8 cellular contexts compared by ENCODE assay signal in genomic region chr16:56632160-56632847, GRCh38. TPM values are rescaled to one million over a fixed set of nuclear protein-coding genes. Genes with fewer than 3 reads are reported as not detected.
DNase-seq lines count a peak whose midpoint lies in the region; ATAC-seq and TF ChIP-seq lines count a peak whose summit lies in the region.

TSS of gene MT1M (plus strand) at chr16:56632659. CDS start at chr16:56632732, 73 bp downstream.

- peak within 1 kb of the TSS; percentile 50 for H3K4me3 Mint-ChIP-seq in endodermal cell
- H3K4me3 Mint-ChIP-seq in type B pancreatic cell, result peak within 1 kb of the TSS; percentile 85

- WGBS in endodermal cell (ENCODE audit: insufficient coverage in 1 of 2, insufficient read length in 1 of 2), 2 experiments, result 1% methylated on average over 12 to 60 of the region's 61 CpGs

- H4K20me1 ChIP-seq in PC-9 (ENCODE audit: insufficient read depth), result no peaks in the 10 kb centered on the region

- no peak within 1 kb of the TSS for H3K9ac ChIP-seq in endodermal cell (ENCODE audit: extremely low read depth, low read length, poor library complexity, severe bottlenecking)

- DNase-seq in Right ventricle myocardium inferior (ENCODE audit: missing footprints) (peak; percentile 86), cardiac septum (ENCODE audit: low spot score) (no peak), endodermal cell (peak; percentile 76), midbrain (lab: John Stamatoyannopoulos, UW) (peak; percentile 72), type B pancreatic cell (ENCODE audit: extremely low spot score, unreplicated experiment) (no peak), NCI-H1417 (lab: John Stamatoyannopoulos, UW) (no peak), PC-9 (no peak)
- DNase-seq in effector CD8-positive, alpha-beta T cell (lab: John Stamatoyannopoulos, UW), result no peak

- H3K27me3 ChIP-seq in endodermal cell (ENCODE audit: control insufficient read depth, insufficient read depth, low read length, poor library complexity, severe bottlenecking) (peaks cover 96% of the 10 kb centered on the region), PC-9 (ENCODE audit: insufficient read depth, low read depth) (no peaks in the 10 kb centered on the region)

- H3K4me3 ChIP-seq in endodermal cell (ENCODE audit: low read length) (peak within 1 kb of the TSS; percentile 67), PC-9 (no peak within 1 kb of the TSS)

- no peaks in the 10 kb centered on the region for H3K36me3 ChIP-seq in endodermal cell (ENCODE audit: control insufficient read depth, insufficient read depth, low read length)
- no peaks in the 10 kb centered on the region for H3K36me3 ChIP-seq in PC-9 (ENCODE audit: low read depth)

- H3F3A ChIP-seq in PC-9 (ENCODE audit: insufficient read depth, low read depth), result peaks cover 3% of the 10 kb centered on the region; the same call in 1 of the 2 replicates

- H3K4me1 Mint-ChIP-seq in endodermal cell (peaks cover 13% of the 10 kb centered on the region), type B pancreatic cell (ENCODE audit: unreplicated experiment) (peaks cover 7% of the 10 kb centered on the region)

- no peak within 1 kb of the TSS for H3K4me2 ChIP-seq in PC-9

- H3K4me1 ChIP-seq in endodermal cell (ENCODE audit: control insufficient read depth, insufficient read depth, low read length), result no peaks in the 10 kb centered on the region
- H3K4me1 ChIP-seq in PC-9 (replicated peaks; ENCODE audit: insufficient read depth), result peaks cover 11% of the 10 kb centered on the region

- H3K36me3 Mint-ChIP-seq in endodermal cell (ENCODE audit: low read depth) (no peaks in the 10 kb centered on the region), type B pancreatic cell (no peaks in the 10 kb centered on the region)

- no peaks in the 10 kb centered on the region for H3K9me3 Mint-ChIP-seq in endodermal cell
- H3K9me3 Mint-ChIP-seq in type B pancreatic cell, result no peaks in the 10 kb centered on the region

- no TSS peak for BruUV-seq in PC-9 (replicated peaks; lab: Mats Ljungman, UMichigan)

- no peaks in the 10 kb centered on the region for H3K79me2 ChIP-seq in PC-9 (ENCODE audit: low read depth)

- intact Hi-C loops in Right ventricle myocardium inferior (cut with DNase I) (loop anchor here (2.0 kb wide), 1 partner anchor 26 kb away; no protein-coding TSS in a partner anchor), cardiac septum (cut with DNase I) (no loop called here), PC-9 (cut with micrococcal nuclease; ENCODE audit: unreplicated experiment) (no loop called here)

- POLR2A ChIA-PET in PC-9 (lab: Charles Lee; ENCODE audit: unreplicated experiment), result no interaction called here

- H3K27me3 Mint-ChIP-seq in endodermal cell (ENCODE audit: insufficient read depth) (peaks cover 95% of the 10 kb centered on the region), type B pancreatic cell (peaks cover 88% of the 10 kb centered on the region)

- no peak within 1 kb of the TSS for H2AFZ ChIP-seq in PC-9

- CTCF ChIA-PET in PC-9 (lab: Charles Lee), result no interaction called here

- no peak within 1 kb of the TSS for H3K27ac ChIP-seq in endodermal cell (ENCODE audit: low read depth, low read length)
- no peak within 1 kb of the TSS for H3K27ac ChIP-seq in PC-9

- TF ChIP-seq CTCF in endodermal cell (conservative IDR thresholded peaks at IDR 0.05), result no peak
- no peak for TF ChIP-seq CTCF in type B pancreatic cell (conservative IDR thresholded peaks at IDR 0.05)
- TF ChIP-seq CTCF in PC-9 (conservative IDR thresholded peaks at IDR 0.05), result no peak

- H3K9me2 ChIP-seq in PC-9 (ENCODE audit: insufficient read depth), result no peaks in the 10 kb centered on the region

- ATAC-seq in Right ventricle myocardium inferior, result peak; percentile 90

- H3K9me3 ChIP-seq in endodermal cell (ENCODE audit: control insufficient read depth, low read length) (no peaks in the 10 kb centered on the region), PC-9 (ENCODE audit: insufficient read depth, low read depth) (no peaks in the 10 kb centered on the region)

- H3K27ac Mint-ChIP-seq in endodermal cell (no peak within 1 kb of the TSS), type B pancreatic cell (no peak within 1 kb of the TSS)

RNA-seq across cellular contexts. Expression of gene MT1M, which starts in this region (rescaled TPM):
- 6.7 TPM for total RNA-seq in Right ventricle myocardium inferior
- 1.1 TPM for total RNA-seq in cardiac septum
- not detected for total RNA-seq in endodermal cell
- polyA plus RNA-seq in endodermal cell (2013, experiment 1 of 2), result 0.78 TPM
- polyA plus RNA-seq in endodermal cell (2013, experiment 2 of 2), result not detected
- total RNA-seq in type B pancreatic cell (ENCODE audit: low replicate concordance), result not detected in 2 replicates
- total RNA-seq in PC-9 (2021), result not detected in 2 replicates

Comparison
In these comparisons a context has a peak if more than half of its experiments do, and no peak if none do; other contexts are left out.
1. DNase-seq: peak in Right ventricle myocardium inferior (single experiment) and midbrain (single experiment); none in cardiac septum (single experiment), type B pancreatic cell (single experiment), NCI-H1417 (0 of 3), effector CD8-positive, alpha-beta T cell (single experiment) and PC-9 (0 of 2).
2. Peak in DNase-seq and H3K4me3 ChIP-seq in endodermal cell; RNA of the gene not detected or under 1 TPM.